In the genomic region with DNA sequence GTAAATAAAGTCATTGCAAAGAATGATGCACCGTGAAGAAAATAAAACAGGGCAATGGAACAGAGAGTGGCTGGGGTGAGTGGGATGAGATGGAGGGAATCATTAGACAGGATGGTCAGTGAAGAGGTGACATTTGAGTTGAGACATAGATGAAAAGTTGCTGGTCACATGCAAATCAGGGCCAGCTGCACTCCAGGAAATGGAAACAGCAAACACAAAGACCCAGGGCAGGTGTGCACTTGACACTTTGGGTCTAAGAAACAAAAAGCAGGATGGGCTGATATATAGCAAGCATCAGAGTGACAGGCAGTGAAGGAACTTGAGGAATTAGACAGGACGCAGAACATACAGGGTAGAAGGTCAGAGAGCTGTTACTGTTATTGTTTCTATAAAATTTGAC, we compare ENCODE assay signal across 18 cellular contexts.
A peak's percentile ranks its signal among the peaks of the same experiment; 100 is the strongest.
DNase-seq lines count a peak whose midpoint lies in the region; ATAC-seq and TF ChIP-seq lines count a peak whose summit lies in the region.
"Had no signal": no experiment of that assay in that cellular context is flagged by ENCODE, and none has a peak within 500 bp of the region (broad histone marks: within the 10 kb centered on the region; RNA-seq: fewer than 3 reads in every experiment).

No MANE protein-coding gene starts in this region.

- H3K4me3 Mint-ChIP-seq in natural killer cell treated with Interleukin-12 subunit alpha and Interleukin-12 subunit beta and Interleukin-15 and Interleukin-18, amount 100 ng/mL, for 72 hours, result no peak overlapping the region
- H3K4me3 Mint-ChIP-seq in natural killer cell, result no peak overlapping the region
- H3K4me3 Mint-ChIP-seq in stimulated activated memory B cell treated with anti-CD40 and anti-IgM and Interleukin-4, amounts not matched to agents 10 μg/mL and 1 μg/mL and 100 μg/mL, for 72 hours, result no peak overlapping the region
- H3K4me3 Mint-ChIP-seq: activated B cell treated with CpG ODN at 0.5 μM for 24 hours, nephron had no signal

- H3K27ac Mint-ChIP-seq in natural killer cell treated with Interleukin-12 subunit alpha and Interleukin-12 subunit beta and Interleukin-15 and Interleukin-18, amount 100 ng/mL, for 72 hours, result peak overlapping the region; percentile 12 to 13
- H3K27ac Mint-ChIP-seq in natural killer cell, result no peak overlapping the region
- no peak overlapping the region for H3K27ac Mint-ChIP-seq in stimulated activated memory B cell treated with anti-CD40 and anti-IgM and Interleukin-4, amounts not matched to agents 10 μg/mL and 1 μg/mL and 100 μg/mL, for 72 hours
- H3K27ac Mint-ChIP-seq: activated B cell treated with CpG ODN at 0.5 μM for 24 hours, nephron had no signal

- no peaks in the 10 kb centered on the region for H3K9me3 Mint-ChIP-seq in natural killer cell treated with Interleukin-12 subunit alpha and Interleukin-12 subunit beta and Interleukin-15 and Interleukin-18, amount 100 ng/mL, for 72 hours
- no peaks in the 10 kb centered on the region for H3K9me3 Mint-ChIP-seq in natural killer cell
- H3K9me3 Mint-ChIP-seq in stimulated activated memory B cell treated with anti-CD40 and anti-IgM and Interleukin-4, amounts not matched to agents 10 μg/mL and 1 μg/mL and 100 μg/mL, for 72 hours, result no peaks in the 10 kb centered on the region
- H3K9me3 Mint-ChIP-seq: activated B cell treated with CpG ODN at 0.5 μM for 24 hours, nephron had no signal

- H3K4me1 ChIP-seq in body of pancreas, result no peaks in the 10 kb centered on the region
- H3K4me1 ChIP-seq: HAP-1 had no signal

- H3K36me3 ChIP-seq in body of pancreas (replicated peaks in 1 of 2; ENCODE audit: insufficient read depth in 1 of 2, low read depth in 2 of 2), result no peaks in the 10 kb centered on the region
- H3K36me3 ChIP-seq: HAP-1 had no signal

- no peaks in the 10 kb centered on the region for H3K9me3 ChIP-seq in body of pancreas
- H3K9me3 ChIP-seq: HAP-1, heart right ventricle, right lobe of liver had no signal

- no peak for ATAC-seq in natural killer cell treated with Interleukin-12 subunit alpha and Interleukin-12 subunit beta and Interleukin-15 and Interleukin-18, amount 100 ng/mL, for 72 hours
- ATAC-seq in natural killer cell (no peak), GM21447 (IDR thresholded peaks at IDR 0.05; ENCODE audit: unreplicated experiment) (peak; percentile 90), HG03159 (IDR thresholded peaks at IDR 0.05; ENCODE audit: unreplicated experiment) (peak; percentile 63), body of pancreas (no peak)
- ATAC-seq in stimulated activated memory B cell treated with anti-CD40 and anti-IgM and Interleukin-4, amounts not matched to agents 10 μg/mL and 1 μg/mL and 100 μg/mL, for 72 hours, result peak; percentile 57
- ATAC-seq: heart right ventricle; left cardiac atrium; SK-N-SH treated with all-trans-retinoic acid at 6 μM for 48 hours; stimulated activated naive CD8-positive, alpha-beta T cell treated with anti-CD3 and anti-CD28 coated beads, Interleukin-15, Interleukin-2, amounts not matched to agents 100 U/mL and 50 U/mL, for 24 hours had no signal

- no peak overlapping the region for H3K4me3 ChIP-seq in body of pancreas
- no peak overlapping the region for H3K4me3 ChIP-seq in coronary artery
- H3K4me3 ChIP-seq: HAP-1, heart right ventricle, right lobe of liver had no signal

- no peaks in the 10 kb centered on the region for H3K27me3 Mint-ChIP-seq in natural killer cell treated with Interleukin-12 subunit alpha and Interleukin-12 subunit beta and Interleukin-15 and Interleukin-18, amount 100 ng/mL, for 72 hours
- no peaks in the 10 kb centered on the region for H3K27me3 Mint-ChIP-seq in natural killer cell (ENCODE audit: low read depth in 2 of 2)
- no peaks in the 10 kb centered on the region for H3K27me3 Mint-ChIP-seq in stimulated activated memory B cell treated with anti-CD40 and anti-IgM and Interleukin-4, amounts not matched to agents 10 μg/mL and 1 μg/mL and 100 μg/mL, for 72 hours
- H3K27me3 Mint-ChIP-seq: activated B cell treated with CpG ODN at 0.5 μM for 24 hours had no signal

- H3K4me1 Mint-ChIP-seq in natural killer cell treated with Interleukin-12 subunit alpha and Interleukin-12 subunit beta and Interleukin-15 and Interleukin-18, amount 100 ng/mL, for 72 hours (ENCODE audit: low read depth in 2 of 2), result peaks cover 7 to 21% of the 10 kb centered on the region in 2 donors
- peaks cover 0 to 5% of the 10 kb centered on the region in 2 donors for H3K4me1 Mint-ChIP-seq in natural killer cell
- H3K4me1 Mint-ChIP-seq in stimulated activated memory B cell treated with anti-CD40 and anti-IgM and Interleukin-4, amounts not matched to agents 10 μg/mL and 1 μg/mL and 100 μg/mL, for 72 hours, result peaks cover 17% of the 10 kb centered on the region

- peaks cover 62% of the 10 kb centered on the region for H3K36me3 Mint-ChIP-seq in natural killer cell treated with Interleukin-12 subunit alpha and Interleukin-12 subunit beta and Interleukin-15 and Interleukin-18, amount 100 ng/mL, for 72 hours
- peaks cover 50% of the 10 kb centered on the region for H3K36me3 Mint-ChIP-seq in natural killer cell
- H3K36me3 Mint-ChIP-seq in stimulated activated memory B cell treated with anti-CD40 and anti-IgM and Interleukin-4, amounts not matched to agents 10 μg/mL and 1 μg/mL and 100 μg/mL, for 72 hours, result peaks cover 45% of the 10 kb centered on the region

- WGBS in body of pancreas, 2 donors, result 77 to 86% methylated on average over 2 of the region's 2 CpGs

- DNase-seq in natural killer cell treated with Interleukin-12 subunit alpha and Interleukin-12 subunit beta and Interleukin-15 and Interleukin-18, amount 100 ng/mL, for 72 hours (ENCODE audit: low spot score), result no peak
- DNase-seq in natural killer cell, result no peak
- DNase-seq in NCI-H345 treated with DMSO at 0.1 percent for 48 hours (lab: John Stamatoyannopoulos, UW; ENCODE audit: unreplicated experiment), result no peak
- no peak for DNase-seq in body of pancreas
- no peak for DNase-seq in coronary artery (ENCODE audit: low spot score)
- DNase-seq: activated B cell treated with CpG ODN at 0.5 μM for 24 hours; heart right ventricle; left cardiac atrium; NCI-H2029 treated with DMSO at 0.1 percent for 48 hours; right lobe of liver; stimulated activated naive CD8-positive, alpha-beta T cell treated with anti-CD3 and anti-CD28 coated beads, Interleukin-15, Interleukin-2, amounts not matched to agents 100 U/mL and 50 U/mL, for 24 hours had no signal

- TF ChIP-seq POLR2A in body of pancreas (IDR thresholded peaks at IDR 0.05), result no peak

- intact Hi-C loops in natural killer cell (cut with micrococcal nuclease), result no loop called here
- intact Hi-C loops in body of pancreas (cut with DNase I), result no loop called here

- no peak for TF ChIP-seq CTCF in natural killer cell (IDR thresholded peaks at IDR 0.05)
- TF ChIP-seq CTCF in body of pancreas (IDR thresholded peaks at IDR 0.05), result no peak
- TF ChIP-seq CTCF in coronary artery (IDR thresholded peaks at IDR 0.05), result no peak

- H3K27me3 ChIP-seq in body of pancreas, result no peaks in the 10 kb centered on the region
- H3K27me3 ChIP-seq: heart right ventricle, right lobe of liver had no signal

- H3K27ac ChIP-seq in body of pancreas (no peak overlapping the region), coronary artery (no peak overlapping the region)
- H3K27ac ChIP-seq: KMS-11, right lobe of liver had no signal

Comparison
In these comparisons a context has a peak if more than half of its experiments do, and no peak if none do; other contexts are left out.
1. H3K27ac Mint-ChIP-seq: peak in natural killer cell treated with Interleukin-12 subunit alpha and Interleukin-12 subunit beta and Interleukin-15 and Interleukin-18, amount 100 ng/mL, for 72 hours (2 of 2); none in natural killer cell (0 of 2) and stimulated activated memory B cell treated with anti-CD40 and anti-IgM and Interleukin-4, amounts not matched to agents 10 μg/mL and 1 μg/mL and 100 μg/mL, for 72 hours (single experiment).
2. ATAC-seq: peak in GM21447 (single experiment), HG03159 (single experiment) and stimulated activated memory B cell treated with anti-CD40 and anti-IgM and Interleukin-4, amounts not matched to agents 10 μg/mL and 1 μg/mL and 100 μg/mL, for 72 hours (single experiment); none in natural killer cell treated with Interleukin-12 subunit alpha and Interleukin-12 subunit beta and Interleukin-15 and Interleukin-18, amount 100 ng/mL, for 72 hours (0 of 2), natural killer cell (0 of 3) and body of pancreas (single experiment).